Comparison of ENCODE assay signal across 2 cellular contexts in genomic region chr7:103389263-103389662, GRCh38.
TF ChIP-seq lines count a peak whose summit lies in the region.

No MANE protein-coding gene starts in this region.

TF ChIP-seq in K562, 482 proteins besides CTCF, POLR2A, EP300 and RAD21:
- TF ChIP-seq ZNF696 (CRISPR knock-in tag; conservative IDR thresholded peaks at IDR 0.05) (no peak), BACH1 (tag; IDR thresholded peaks at IDR 0.05) (no peak), ZNF24 (IDR thresholded peaks at IDR 0.05) (no peak), MCM7 (IDR thresholded peaks at IDR 0.05) (no peak)

TF ChIP-seq in liver, 16 proteins besides CTCF, POLR2A, EP300 and RAD21:
- TF ChIP-seq, protein P1, sequence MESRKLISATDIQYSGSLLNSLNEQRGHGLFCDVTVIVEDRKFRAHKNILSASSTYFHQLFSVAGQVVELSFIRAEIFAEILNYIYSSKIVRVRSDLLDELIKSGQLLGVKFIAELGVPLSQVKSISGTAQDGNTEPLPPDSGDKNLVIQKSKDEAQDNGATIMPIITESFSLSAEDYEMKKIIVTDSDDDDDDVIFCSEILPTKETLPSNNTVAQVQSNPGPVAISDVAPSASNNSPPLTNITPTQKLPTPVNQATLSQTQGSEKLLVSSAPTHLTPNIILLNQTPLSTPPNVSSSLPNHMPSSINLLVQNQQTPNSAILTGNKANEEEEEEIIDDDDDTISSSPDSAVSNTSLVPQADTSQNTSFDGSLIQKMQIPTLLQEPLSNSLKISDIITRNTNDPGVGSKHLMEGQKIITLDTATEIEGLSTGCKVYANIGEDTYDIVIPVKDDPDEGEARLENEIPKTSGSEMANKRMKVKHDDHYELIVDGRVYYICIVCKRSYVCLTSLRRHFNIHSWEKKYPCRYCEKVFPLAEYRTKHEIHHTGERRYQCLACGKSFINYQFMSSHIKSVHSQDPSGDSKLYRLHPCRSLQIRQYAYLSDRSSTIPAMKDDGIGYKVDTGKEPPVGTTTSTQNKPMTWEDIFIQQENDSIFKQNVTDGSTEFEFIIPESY (IDR thresholded peaks at IDR 0.05) = no peak
- TF ChIP-seq RXRA (IDR thresholded peaks at IDR 0.05) (no peak), FOXA1 (IDR thresholded peaks at IDR 0.05) (no peak), NR2F2 (IDR thresholded peaks at IDR 0.05) (no peak), HNF4A (conservative IDR thresholded peaks at IDR 0.05) (no peak), EGR1 (IDR thresholded peaks at IDR 0.05; ENCODE audit: low read depth in 2 of 2) (no peak), JUND (IDR thresholded peaks at IDR 0.05) (no peak), TAF1 (conservative IDR thresholded peaks at IDR 0.05) (no peak), GABPA (IDR thresholded peaks at IDR 0.05 in 1 of 2, conservative IDR thresholded peaks at IDR 0.05 in 1 of 2) (no peak), YY1 (IDR thresholded peaks at IDR 0.05) (no peak), HNF4G (IDR thresholded peaks at IDR 0.05) (no peak)
- TF ChIP-seq, protein P2, sequence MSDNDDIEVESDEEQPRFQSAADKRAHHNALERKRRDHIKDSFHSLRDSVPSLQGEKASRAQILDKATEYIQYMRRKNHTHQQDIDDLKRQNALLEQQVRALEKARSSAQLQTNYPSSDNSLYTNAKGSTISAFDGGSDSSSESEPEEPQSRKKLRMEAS (IDR thresholded peaks at IDR 0.05) = no peak
- TF ChIP-seq, protein P3, sequence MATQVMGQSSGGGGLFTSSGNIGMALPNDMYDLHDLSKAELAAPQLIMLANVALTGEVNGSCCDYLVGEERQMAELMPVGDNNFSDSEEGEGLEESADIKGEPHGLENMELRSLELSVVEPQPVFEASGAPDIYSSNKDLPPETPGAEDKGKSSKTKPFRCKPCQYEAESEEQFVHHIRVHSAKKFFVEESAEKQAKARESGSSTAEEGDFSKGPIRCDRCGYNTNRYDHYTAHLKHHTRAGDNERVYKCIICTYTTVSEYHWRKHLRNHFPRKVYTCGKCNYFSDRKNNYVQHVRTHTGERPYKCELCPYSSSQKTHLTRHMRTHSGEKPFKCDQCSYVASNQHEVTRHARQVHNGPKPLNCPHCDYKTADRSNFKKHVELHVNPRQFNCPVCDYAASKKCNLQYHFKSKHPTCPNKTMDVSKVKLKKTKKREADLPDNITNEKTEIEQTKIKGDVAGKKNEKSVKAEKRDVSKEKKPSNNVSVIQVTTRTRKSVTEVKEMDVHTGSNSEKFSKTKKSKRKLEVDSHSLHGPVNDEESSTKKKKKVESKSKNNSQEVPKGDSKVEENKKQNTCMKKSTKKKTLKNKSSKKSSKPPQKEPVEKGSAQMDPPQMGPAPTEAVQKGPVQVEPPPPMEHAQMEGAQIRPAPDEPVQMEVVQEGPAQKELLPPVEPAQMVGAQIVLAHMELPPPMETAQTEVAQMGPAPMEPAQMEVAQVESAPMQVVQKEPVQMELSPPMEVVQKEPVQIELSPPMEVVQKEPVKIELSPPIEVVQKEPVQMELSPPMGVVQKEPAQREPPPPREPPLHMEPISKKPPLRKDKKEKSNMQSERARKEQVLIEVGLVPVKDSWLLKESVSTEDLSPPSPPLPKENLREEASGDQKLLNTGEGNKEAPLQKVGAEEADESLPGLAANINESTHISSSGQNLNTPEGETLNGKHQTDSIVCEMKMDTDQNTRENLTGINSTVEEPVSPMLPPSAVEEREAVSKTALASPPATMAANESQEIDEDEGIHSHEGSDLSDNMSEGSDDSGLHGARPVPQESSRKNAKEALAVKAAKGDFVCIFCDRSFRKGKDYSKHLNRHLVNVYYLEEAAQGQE (IDR thresholded peaks at IDR 0.05) = no peak
- TF ChIP-seq, protein P4, sequence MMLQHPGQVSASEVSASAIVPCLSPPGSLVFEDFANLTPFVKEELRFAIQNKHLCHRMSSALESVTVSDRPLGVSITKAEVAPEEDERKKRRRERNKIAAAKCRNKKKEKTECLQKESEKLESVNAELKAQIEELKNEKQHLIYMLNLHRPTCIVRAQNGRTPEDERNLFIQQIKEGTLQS (IDR thresholded peaks at IDR 0.05) = no peak
